12 cellular contexts compared by ENCODE assay signal in the genomic region with DNA sequence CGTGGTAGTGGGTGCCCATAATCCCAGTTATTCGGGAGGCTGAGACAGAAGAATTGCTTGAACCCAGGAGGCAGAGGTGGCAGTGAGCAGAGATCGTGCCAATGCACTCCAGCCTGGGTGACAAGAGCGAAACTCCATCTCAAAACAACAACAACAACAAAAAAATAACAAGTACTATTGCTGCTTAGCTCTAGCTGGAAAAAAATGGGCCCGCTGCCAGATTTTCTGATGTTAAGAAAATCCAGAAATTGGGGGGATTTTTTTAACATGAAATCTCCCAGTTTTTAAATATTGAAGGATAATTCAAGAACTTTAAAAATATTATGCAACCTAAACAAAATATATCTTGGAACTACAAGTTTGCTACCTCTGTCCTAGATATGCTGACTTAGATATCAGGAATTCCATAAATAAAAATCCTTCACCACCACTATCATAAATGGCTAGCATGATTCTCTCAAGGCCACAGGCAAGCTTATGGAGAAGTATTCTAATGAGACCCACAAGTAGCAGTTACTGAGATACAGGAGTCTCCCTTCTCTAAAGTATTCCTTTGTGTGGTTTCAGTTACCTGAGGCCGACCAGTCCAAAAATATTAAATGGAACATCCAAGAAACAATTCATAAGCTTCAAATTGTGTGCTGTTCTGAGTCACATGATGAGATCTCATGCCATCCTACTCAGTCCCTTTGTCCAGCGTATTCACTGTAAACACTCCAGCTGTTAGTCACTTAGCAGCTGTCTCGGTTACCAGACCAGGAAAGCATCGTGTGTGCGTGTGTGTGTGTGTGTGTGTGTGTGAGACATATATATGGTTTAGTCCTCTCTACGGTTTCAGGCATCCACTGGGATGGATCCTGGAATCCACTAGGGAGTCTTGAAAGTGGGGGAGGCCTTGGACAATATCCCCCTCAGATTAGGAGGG.
DNase-seq lines count a peak whose midpoint lies in the region; ATAC-seq and TF ChIP-seq lines count a peak whose summit lies in the region.
"Had no signal": no experiment of that assay in that cellular context is flagged by ENCODE, and none has a peak within 500 bp of the region (broad histone marks: within the 10 kb centered on the region; RNA-seq: fewer than 3 reads in every experiment).

No MANE protein-coding gene starts in this region.

- no peak overlapping the region for H3K4me3 Mint-ChIP-seq in effector memory CD8-positive, alpha-beta T cell
- H3K4me3 Mint-ChIP-seq: activated B cell treated with CpG ODN at 0.5 μM for 24 hours; activated naive CD8-positive, alpha-beta T cell treated with anti-CD3 and anti-CD28 coated beads, Interleukin-2, amount 10 ng/mL, durations not matched to agents 7 days and 5 days had no signal

- H3K4me3 ChIP-seq in AG04449 (ENCODE audit: low read depth, low read length) (no peak overlapping the region), SJCRH30 (peak overlapping the region; percentile 53), hepatocyte (no peak overlapping the region)

- no peaks in the 10 kb centered on the region for H3K4me1 Mint-ChIP-seq in effector memory CD8-positive, alpha-beta T cell (ENCODE audit: low read depth in 2 of 2)
- H3K4me1 Mint-ChIP-seq: activated B cell treated with CpG ODN at 0.5 μM for 24 hours; activated naive CD8-positive, alpha-beta T cell treated with anti-CD3 and anti-CD28 coated beads, Interleukin-2, amount 10 ng/mL, durations not matched to agents 7 days and 5 days had no signal

- no peaks in the 10 kb centered on the region for H4K20me1 ChIP-seq in hepatocyte (ENCODE audit: insufficient read depth, poor library complexity, severe bottlenecking)

- H3K4me1 ChIP-seq in SJCRH30: peaks cover 16% of the 10 kb centered on the region
- peaks cover 18% of the 10 kb centered on the region for H3K4me1 ChIP-seq in hepatocyte (ENCODE audit: insufficient read depth)

- H3K9me2 ChIP-seq in hepatocyte (replicated peaks; ENCODE audit: insufficient read depth): no peaks in the 10 kb centered on the region

- H3K36me3 ChIP-seq in SJCRH30 (no peaks in the 10 kb centered on the region), hepatocyte (replicated peaks; ENCODE audit: insufficient read depth, low read depth) (no peaks in the 10 kb centered on the region)

- H3K27me3 ChIP-seq in SJCRH30 (no peaks in the 10 kb centered on the region), hepatocyte (no peaks in the 10 kb centered on the region)

- ATAC-seq in effector memory CD8-positive, alpha-beta T cell (replicated peaks): no peak
- no peak for ATAC-seq in omental fat pad (ENCODE audit: low FRiP score)

- TF ChIP-seq CTCF in AG04449 (IDR thresholded peaks at IDR 0.05; ENCODE audit: insufficient read depth, low read length, missing control alignments): no peak
- no peak for TF ChIP-seq CTCF in hepatocyte (IDR thresholded peaks at IDR 0.05; ENCODE audit: poor library complexity)
- TF ChIP-seq CTCF in omental fat pad (IDR thresholded peaks at IDR 0.05): no peak

- no peaks in the 10 kb centered on the region for H3K79me2 ChIP-seq in hepatocyte

- DNase-seq in AG04449 (ENCODE audit: low read depth, low spot score): peak; percentile 14
- DNase-seq in NCI-H1105 (lab: John Stamatoyannopoulos, UW): peak; percentile 80
- peak; percentile 92 to 96 for DNase-seq in SJCRH30
- peak; percentile 48 for DNase-seq in hepatocyte (ENCODE audit: low spot score)
- no peak for DNase-seq in NCI-H524 treated with DMSO at 0.1 percent for 48 hours (lab: John Stamatoyannopoulos, UW)
- DNase-seq in effector memory CD8-positive, alpha-beta T cell: no peak
- no peak for DNase-seq in NOMO-1 treated with dmso at 0.1 percent for 144 hours (lab: John Stamatoyannopoulos, UW; ENCODE audit: unreplicated experiment)
- DNase-seq in omental fat pad (ENCODE audit: low spot score): no peak
- DNase-seq: activated B cell treated with CpG ODN at 0.5 μM for 24 hours; activated naive CD8-positive, alpha-beta T cell treated with anti-CD3 and anti-CD28 coated beads, Interleukin-2, amount 10 ng/mL, durations not matched to agents 7 days and 5 days; hippocampal formation; NCI-H82 had no signal

- no peaks in the 10 kb centered on the region for H3K9me3 Mint-ChIP-seq in effector memory CD8-positive, alpha-beta T cell
- H3K9me3 Mint-ChIP-seq: activated B cell treated with CpG ODN at 0.5 μM for 24 hours; activated naive CD8-positive, alpha-beta T cell treated with anti-CD3 and anti-CD28 coated beads, Interleukin-2, amount 10 ng/mL, durations not matched to agents 7 days and 5 days had no signal

- no peaks in the 10 kb centered on the region for H3K36me3 Mint-ChIP-seq in effector memory CD8-positive, alpha-beta T cell (ENCODE audit: insufficient read depth)
- H3K36me3 Mint-ChIP-seq: activated naive CD8-positive, alpha-beta T cell treated with anti-CD3 and anti-CD28 coated beads, Interleukin-2, amount 10 ng/mL, durations not matched to agents 7 days and 5 days had no signal

- H3K4me2 ChIP-seq in hepatocyte: peak overlapping the region; percentile 52

- H2AFZ ChIP-seq in hepatocyte: peak overlapping the region; percentile 4

- peaks cover 18 to 30% of the 10 kb centered on the region in 2 donors for H3K27me3 Mint-ChIP-seq in effector memory CD8-positive, alpha-beta T cell
- H3K27me3 Mint-ChIP-seq: activated naive CD8-positive, alpha-beta T cell treated with anti-CD3 and anti-CD28 coated beads, Interleukin-2, amount 10 ng/mL, durations not matched to agents 7 days and 5 days had no signal

- POLR2A ChIA-PET in AG04449 (lab: Yijun Ruan, JAX): interaction anchor here (0.6 kb wide), 1 partner anchor 1301 kb away, joined by 3 read pairs; no protein-coding TSS in a partner anchor

- H3K27ac Mint-ChIP-seq in effector memory CD8-positive, alpha-beta T cell: no peak overlapping the region
- H3K27ac Mint-ChIP-seq: activated B cell treated with CpG ODN at 0.5 μM for 24 hours; activated naive CD8-positive, alpha-beta T cell treated with anti-CD3 and anti-CD28 coated beads, Interleukin-2, amount 10 ng/mL, durations not matched to agents 7 days and 5 days had no signal

- 71% methylated on average over 11 of the region's 11 CpGs for WGBS in hepatocyte (ENCODE audit: low lambda C conversion rate, missing lambda C conversion rate)

- H3K27ac ChIP-seq in SJCRH30 (peak overlapping the region; percentile 94), hepatocyte (peak overlapping the region; percentile 74)

- H3K9me3 ChIP-seq in SJCRH30 (replicated peaks) (no peaks in the 10 kb centered on the region), hepatocyte (ENCODE audit: low read depth) (no peaks in the 10 kb centered on the region)

- CTCF ChIA-PET in AG04449 (lab: Yijun Ruan, JAX): interaction anchor here (1.2 to 2.3 kb wide), 3 partner anchors 10 to 19 kb away, joined by 5 to 8 read pairs (median 6); no protein-coding TSS in a partner anchor

Comparison
In these comparisons a context has a peak if more than half of its experiments do, and no peak if none do; other contexts are left out.
1. DNase-seq: peak in AG04449 (single experiment), NCI-H1105 (single experiment), SJCRH30 (2 of 2) and hepatocyte (single experiment); none in NCI-H524 treated with DMSO at 0.1 percent for 48 hours (single experiment), effector memory CD8-positive, alpha-beta T cell (0 of 3), NOMO-1 treated with dmso at 0.1 percent for 144 hours (single experiment) and omental fat pad (single experiment).